ENCODE assay signal across 18 cellular contexts in genomic region chr4:1819284-1819683, GRCh38. TPM values are rescaled to one million over a fixed set of nuclear protein-coding genes. Genes with fewer than 3 reads are reported as not detected.
"Had no signal": no experiment of that assay in that cellular context is flagged by ENCODE, and none has a peak within 500 bp of the region (broad histone marks: within the 10 kb centered on the region; RNA-seq: fewer than 3 reads in every experiment).

No MANE protein-coding gene starts in this region.

- FAIRE-seq: astrocyte, islet of Langerhans, small intestine had no signal

- H3K9me3 Mint-ChIP-seq: activated T-helper 17 cell treated with anti-CD3 and anti-CD28 coated beads, Interleukin-2, amount 50 U/mL, for 72 hours had no signal

- H3K9me3 ChIP-seq: esophagus squamous epithelium, neutrophil had no signal

- H3K27ac Mint-ChIP-seq: activated T-helper 17 cell treated with anti-CD3 and anti-CD28 coated beads, Interleukin-2, amount 50 U/mL, for 72 hours had no signal

- H3K27me3 Mint-ChIP-seq: activated T-helper 17 cell treated with anti-CD3 and anti-CD28 coated beads, Interleukin-2, amount 50 U/mL, for 72 hours; naive thymus-derived CD4-positive, alpha-beta T cell had no signal

- H3K4me1 Mint-ChIP-seq: activated T-helper 17 cell treated with anti-CD3 and anti-CD28 coated beads, Interleukin-2, amount 50 U/mL, for 72 hours had no signal

- H3K4me3 ChIP-seq: cardiac muscle cell, esophagus squamous epithelium, lung had no signal

- H3K4me1 ChIP-seq: esophagus squamous epithelium had no signal

- H3K27me3 ChIP-seq: cardiac muscle cell, esophagus squamous epithelium, neutrophil had no signal

- DNase-seq: activated CD4-positive, alpha-beta T cell treated with anti-CD3 and anti-CD28 coated beads, Interleukin-2, amount 50 U/mL, for 48 hours; activated naive CD4-positive, alpha-beta T cell treated with Interleukin-2 at 50 U/mL for 16 hours; cortex of kidney; effector CD4-positive, alpha-beta T cell; esophagus squamous epithelium; foreskin fibroblast; left colon; naive thymus-derived CD4-positive, alpha-beta T cell; small intestine; stimulated activated CD4-positive, alpha-beta T cell treated with anti-CD3 and anti-CD28 coated beads, Interleukin-4, amount 100 ng/mL, for 24 hours; stimulated activated naive CD4-positive, alpha-beta T cell; trophoblast cell had no signal

- H3K4me3 Mint-ChIP-seq: activated T-helper 17 cell treated with anti-CD3 and anti-CD28 coated beads, Interleukin-2, amount 50 U/mL, for 72 hours; naive thymus-derived CD4-positive, alpha-beta T cell had no signal

- ATAC-seq: activated T-helper 17 cell treated with anti-CD3 and anti-CD28 coated beads, Interleukin-2, amount 50 U/mL, for 72 hours; left colon; naive thymus-derived CD4-positive, alpha-beta T cell had no signal

- H3K27ac ChIP-seq: cardiac muscle cell, esophagus squamous epithelium, neutrophil had no signal

RNA-seq across cellular contexts. Expression of gene FGFR3, which starts 26.2 kb away (rescaled TPM):
- polyA plus RNA-seq: naive thymus-derived CD4-positive, alpha-beta T cell had no signal
